Comparison of ENCODE assay signal across 12 cellular contexts in the genomic region with DNA sequence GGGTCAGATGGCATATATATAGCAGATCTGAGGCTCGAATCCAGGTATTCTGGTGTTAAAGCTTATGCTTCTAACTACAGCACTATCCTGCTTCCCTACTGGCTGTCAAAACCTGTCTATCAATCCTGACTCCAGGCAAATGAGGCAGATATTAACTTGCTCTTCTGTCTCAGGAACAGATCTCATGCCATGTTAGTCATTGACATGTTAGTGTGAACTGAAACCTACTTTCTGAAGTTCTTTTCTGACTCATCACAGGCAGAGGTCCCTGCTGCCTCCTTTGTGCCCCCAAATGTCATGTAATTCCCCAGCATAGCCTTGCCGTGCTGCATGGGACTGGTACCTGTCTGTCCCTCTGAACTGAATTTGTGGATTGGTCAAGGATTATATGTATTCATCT.
DNase-seq lines count a peak whose midpoint lies in the region; ATAC-seq and TF ChIP-seq lines count a peak whose summit lies in the region.
"Had no signal": no experiment of that assay in that cellular context is flagged by ENCODE, and none has a peak within 500 bp of the region (broad histone marks: within the 10 kb centered on the region; RNA-seq: fewer than 3 reads in every experiment).

No MANE protein-coding gene starts in this region.

- peaks cover 2% of the 10 kb centered on the region for H3K27me3 Mint-ChIP-seq in activated T-cell treated with anti-CD3 and anti-CD28 coated beads, Interleukin-2, amount 50 U/mL, for 4 hours (ENCODE audit: low read depth)

- H4K20me1 ChIP-seq in MM.1S (ENCODE audit: insufficient read depth, low read length): no peaks in the 10 kb centered on the region

- H3K9me2 ChIP-seq in MM.1S (replicated peaks; ENCODE audit: insufficient read depth, low read length): no peaks in the 10 kb centered on the region

- no peaks in the 10 kb centered on the region for H3K9me3 Mint-ChIP-seq in activated T-cell treated with anti-CD3 and anti-CD28 coated beads, Interleukin-2, amount 50 U/mL, for 4 hours
- peaks cover 4% of the 10 kb centered on the region for H3K9me3 Mint-ChIP-seq in stimulated activated effector memory CD8-positive, alpha-beta T cell treated with anti-CD3 and anti-CD28 coated beads, Interleukin-12 subunit alpha, Interleukin-12 subunit beta, amount 100 ng/mL, for 72 hours

- no peak for TF ChIP-seq POLR2A in erythroblast (IDR thresholded peaks at IDR 0.05; ENCODE audit: low read length)

- H3F3A ChIP-seq in MM.1S (ENCODE audit: insufficient read depth, low read length): no peaks in the 10 kb centered on the region

- no peak overlapping the region for H2AFZ ChIP-seq in MM.1S (ENCODE audit: low read length)

- no peaks in the 10 kb centered on the region for H3K4me1 ChIP-seq in MM.1S (ENCODE audit: low read length)

- no peak overlapping the region for H3K27ac Mint-ChIP-seq in stimulated activated effector memory CD8-positive, alpha-beta T cell treated with anti-CD3 and anti-CD28 coated beads, Interleukin-12 subunit alpha, Interleukin-12 subunit beta, amount 100 ng/mL, for 72 hours

- H3K36me3 Mint-ChIP-seq in activated T-cell treated with anti-CD3 and anti-CD28 coated beads, Interleukin-2, amount 50 U/mL, for 4 hours (ENCODE audit: insufficient read depth): no peaks in the 10 kb centered on the region
- H3K36me3 Mint-ChIP-seq in stimulated activated effector memory CD8-positive, alpha-beta T cell treated with anti-CD3 and anti-CD28 coated beads, Interleukin-12 subunit alpha, Interleukin-12 subunit beta, amount 100 ng/mL, for 72 hours: no peaks in the 10 kb centered on the region

- ATAC-seq in activated T-cell treated with anti-CD3 and anti-CD28 coated beads, Interleukin-2, amount 50 U/mL, for 4 hours: peak; percentile 86 to 93
- ATAC-seq in HG02678 (IDR thresholded peaks at IDR 0.05; ENCODE audit: unreplicated experiment): peak; percentile 57
- ATAC-seq in stimulated activated effector memory CD8-positive, alpha-beta T cell treated with anti-CD3 and anti-CD28 coated beads, Interleukin-12 subunit alpha, Interleukin-12 subunit beta, amount 100 ng/mL, for 72 hours: peak; percentile 93
- ATAC-seq: upper lobe of right lung had no signal

- no peaks in the 10 kb centered on the region for H3K79me2 ChIP-seq in MM.1S (ENCODE audit: low read length)

- no peak for DNase-seq in activated T-cell treated with anti-CD3 and anti-CD28 coated beads, Interleukin-2, amount 50 U/mL, for 4 hours
- no peak for DNase-seq in activated T-cell treated with anti-CD3 and anti-CD28 coated beads for 4 hours
- DNase-seq in activated T-cell treated with anti-CD3 and anti-CD28 coated beads, Interleukin-2, amount 50 U/mL, for 48 hours: peak; percentile 37 to 42
- no peak for DNase-seq in stimulated activated effector memory CD8-positive, alpha-beta T cell treated with anti-CD3 and anti-CD28 coated beads, Interleukin-12 subunit alpha, Interleukin-12 subunit beta, amount 100 ng/mL, for 72 hours (ENCODE audit: low spot score in 2 of 2)
- no peak for DNase-seq in erythroblast (lab: John Stamatoyannopoulos, UW)
- no peak for DNase-seq in NCI-H2107 (lab: John Stamatoyannopoulos, UW)
- DNase-seq in MM.1S: no peak
- DNase-seq: heart right ventricle, SHP77, upper lobe of right lung had no signal

- H3K4me3 ChIP-seq in MM.1S (ENCODE audit: low read length): no peak overlapping the region
- H3K4me3 ChIP-seq: cardiac muscle cell, upper lobe of right lung had no signal

- H3K27ac ChIP-seq in MM.1S (ENCODE audit: low read length): no peak overlapping the region
- H3K27ac ChIP-seq: cardiac muscle cell, upper lobe of right lung had no signal

- no peak overlapping the region for H3K4me3 Mint-ChIP-seq in activated T-cell treated with anti-CD3 and anti-CD28 coated beads, Interleukin-2, amount 50 U/mL, for 4 hours
- no peak overlapping the region for H3K4me3 Mint-ChIP-seq in stimulated activated effector memory CD8-positive, alpha-beta T cell treated with anti-CD3 and anti-CD28 coated beads, Interleukin-12 subunit alpha, Interleukin-12 subunit beta, amount 100 ng/mL, for 72 hours

- no peak overlapping the region for H3K9ac ChIP-seq in MM.1S (ENCODE audit: low read length)

- no peak for TF ChIP-seq CTCF in MM.1S (IDR thresholded peaks at IDR 0.05; ENCODE audit: low read length)

- no peaks in the 10 kb centered on the region for H3K27me3 ChIP-seq in MM.1S (replicated peaks; ENCODE audit: insufficient read depth, low read length)
- H3K27me3 ChIP-seq: heart right ventricle, upper lobe of right lung had no signal

- no peaks in the 10 kb centered on the region for H3K36me3 ChIP-seq in MM.1S (replicated peaks; ENCODE audit: insufficient read depth, low read length)
- H3K36me3 ChIP-seq: cardiac muscle cell, heart right ventricle, upper lobe of right lung had no signal

- no peaks in the 10 kb centered on the region for H3K9me3 ChIP-seq in MM.1S (replicated peaks; ENCODE audit: insufficient read depth, low read length)
- H3K9me3 ChIP-seq: upper lobe of right lung had no signal

- peaks cover 8% of the 10 kb centered on the region for H3K4me1 Mint-ChIP-seq in activated T-cell treated with anti-CD3 and anti-CD28 coated beads, Interleukin-2, amount 50 U/mL, for 4 hours (ENCODE audit: low read depth)
- peaks cover 23% of the 10 kb centered on the region for H3K4me1 Mint-ChIP-seq in stimulated activated effector memory CD8-positive, alpha-beta T cell treated with anti-CD3 and anti-CD28 coated beads, Interleukin-12 subunit alpha, Interleukin-12 subunit beta, amount 100 ng/mL, for 72 hours

- no peak overlapping the region for H3K4me2 ChIP-seq in MM.1S (ENCODE audit: low read depth, low read length)

Comparison
In these comparisons a context has a peak if more than half of its experiments do, and no peak if none do; other contexts are left out.
1. DNase-seq: peak in activated T-cell treated with anti-CD3 and anti-CD28 coated beads, Interleukin-2, amount 50 U/mL, for 48 hours (2 of 2); none in activated T-cell treated with anti-CD3 and anti-CD28 coated beads, Interleukin-2, amount 50 U/mL, for 4 hours (single experiment), activated T-cell treated with anti-CD3 and anti-CD28 coated beads for 4 hours (single experiment), stimulated activated effector memory CD8-positive, alpha-beta T cell treated with anti-CD3 and anti-CD28 coated beads, Interleukin-12 subunit alpha, Interleukin-12 subunit beta, amount 100 ng/mL, for 72 hours (0 of 2), erythroblast (0 of 2), NCI-H2107 (single experiment) and MM.1S (single experiment).
2. Peak in every context shown above with its lines, with median percentiles within 50 percentile points of each other: ATAC-seq.